16 cellular contexts compared by ENCODE assay signal in the genomic region with DNA sequence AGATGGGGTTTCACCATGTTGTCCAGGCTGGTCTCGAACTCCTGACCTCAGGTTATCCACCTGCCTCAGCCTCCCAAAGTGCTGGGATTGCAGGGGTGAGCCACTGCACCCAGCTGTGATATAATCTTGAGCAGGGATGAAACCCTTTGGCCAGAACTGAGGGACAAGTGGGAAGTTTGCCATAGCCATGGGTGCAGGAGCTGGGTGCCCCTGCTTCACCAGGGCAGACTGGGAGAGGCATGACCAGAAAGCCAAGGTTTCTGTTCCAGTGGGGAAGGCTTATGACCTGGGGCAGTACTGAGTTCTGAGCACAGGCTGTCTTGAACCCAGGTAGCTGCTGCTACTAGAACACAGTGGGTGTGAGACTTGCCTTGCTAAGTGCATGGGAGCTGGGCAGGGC. TPM values are rescaled to one million over a fixed set of nuclear protein-coding genes. Genes with fewer than 3 reads are reported as not detected.
A peak's percentile ranks its signal among the peaks of the same experiment; 100 is the strongest.
DNase-seq lines count a peak whose midpoint lies in the region; ATAC-seq, FAIRE-seq and TF ChIP-seq lines count a peak whose summit lies in the region.
"Had no signal": no experiment of that assay in that cellular context is flagged by ENCODE, and none has a peak within 500 bp of the region (broad histone marks: within the 10 kb centered on the region; RNA-seq: fewer than 3 reads in every experiment).

No MANE protein-coding gene starts in this region.

- 11% methylated on average over 1 of the region's 1 CpG for WGBS in HepG2 (ENCODE audit: low lambda C conversion rate)

- peaks cover 21% of the 10 kb centered on the region for H3K9me3 Mint-ChIP-seq in osteocyte (ENCODE audit: unreplicated experiment)
- no peaks in the 10 kb centered on the region for H3K9me3 Mint-ChIP-seq in natural killer cell treated with Interleukin-12 subunit alpha and Interleukin-12 subunit beta and Interleukin-15 and Interleukin-18, amount 100 ng/mL, for 72 hours
- peaks cover 8% of the 10 kb centered on the region for H3K9me3 Mint-ChIP-seq in T-helper 2 cell treated with Interferon-gamma antibody and Interleukin-4, amounts not matched to agents 5 μg/mL and 100 μg/mL, for 36 hours

- H3K27me3 Mint-ChIP-seq in osteocyte (ENCODE audit: unreplicated experiment): peaks cover 31% of the 10 kb centered on the region
- H3K27me3 Mint-ChIP-seq in natural killer cell treated with Interleukin-12 subunit alpha and Interleukin-12 subunit beta and Interleukin-15 and Interleukin-18, amount 100 ng/mL, for 72 hours: peaks cover 0 to 4% of the 10 kb centered on the region in 2 donors
- peaks cover 7% of the 10 kb centered on the region for H3K27me3 Mint-ChIP-seq in T-helper 2 cell treated with Interferon-gamma antibody and Interleukin-4, amounts not matched to agents 5 μg/mL and 100 μg/mL, for 36 hours (ENCODE audit: low read depth)

- no peak for TF ChIP-seq POLR2A in HepG2 (IDR thresholded peaks at IDR 0.05; ENCODE audit: insufficient read depth in 1 of 2, low read depth in 2 of 2, low read length in 2 of 2)

- H3K4me1 ChIP-seq in HepG2 (ENCODE audit: insufficient read depth, low read length): no peaks in the 10 kb centered on the region

- peak overlapping the region; percentile 34; the same call in 1 of the 2 replicates for H3K27ac ChIP-seq in SK-N-MC
- no peak overlapping the region for H3K27ac ChIP-seq in HepG2 (ENCODE audit: extremely low read length, insufficient read depth, low read length)

- no peaks in the 10 kb centered on the region for H4K20me1 ChIP-seq in HepG2 (ENCODE audit: insufficient read depth, low read length)

- peak overlapping the region; percentile 64 for H2AFZ ChIP-seq in HepG2 (ENCODE audit: low read length)

- no peak overlapping the region for H3K4me3 Mint-ChIP-seq in osteocyte (ENCODE audit: unreplicated experiment)
- H3K4me3 Mint-ChIP-seq in natural killer cell treated with Interleukin-12 subunit alpha and Interleukin-12 subunit beta and Interleukin-15 and Interleukin-18, amount 100 ng/mL, for 72 hours: no peak overlapping the region
- no peak overlapping the region for H3K4me3 Mint-ChIP-seq in T-helper 2 cell treated with Interferon-gamma antibody and Interleukin-4, amounts not matched to agents 5 μg/mL and 100 μg/mL, for 36 hours
- H3K4me3 Mint-ChIP-seq: CD4-positive, alpha-beta memory T cell had no signal

- no peak for TF ChIP-seq RAD21 in HepG2 (CRISPR knock-in tag; IDR thresholded peaks at IDR 0.05)

- DNase-seq in SK-N-MC (ENCODE audit: low read depth, low spot score): no peak
- no peak for DNase-seq in HepG2 (ENCODE audit: low spot score)
- DNase-seq in osteocyte (ENCODE audit: extremely low spot score, unreplicated experiment): peak; percentile 64
- no peak for DNase-seq in natural killer cell treated with Interleukin-12 subunit alpha and Interleukin-12 subunit beta and Interleukin-15 and Interleukin-18, amount 100 ng/mL, for 72 hours (ENCODE audit: low spot score)
- no peak for DNase-seq in T-helper 2 cell treated with Interferon-gamma antibody and Interleukin-4, amounts not matched to agents 5 μg/mL and 100 μg/mL, for 36 hours (ENCODE audit: low spot score)
- DNase-seq: C1 segment of cervical spinal cord; CD4-positive, alpha-beta memory T cell; COR-L47; DMS53; DMS79 treated with DMSO at 0.1 percent for 48 hours; GOT3; H7 had no signal

- H3K27me3 ChIP-seq in HepG2 (ENCODE audit: control insufficient read depth in 1 of 2, insufficient read depth in 2 of 2, low read length in 2 of 2): no peaks in the 10 kb centered on the region

- H3K4me3 ChIP-seq in SK-N-MC (no peak overlapping the region), HepG2 (replicated peaks in 1 of 3; ENCODE audit: insufficient read depth in 1 of 3, low read depth in 2 of 3, low read length in 3 of 3) (peak overlapping the region in 1 of 3 experiments; percentile 20; a peak in 1 of 6 replicates)

- POLR2A ChIA-PET in HepG2 (lab: Yijun Ruan, JAX): no interaction called here

- TF ChIP-seq CTCF in HepG2 (CRISPR knock-in tag; IDR thresholded peaks at IDR 0.05): no peak
- TF ChIP-seq CTCF in osteocyte (IDR thresholded peaks at IDR 0.05): no peak

- in situ Hi-C loops in HepG2 (cut with HindIII; ENCODE audit: extremely low pct_ligation_motif_present, low pct_unique_long_range_greater_than_20kb): no loop called here

- H3K9ac ChIP-seq in SK-N-MC (ENCODE audit: insufficient read length) (no peak overlapping the region), HepG2 (ENCODE audit: insufficient read depth, low read depth, low read length) (no peak overlapping the region)

- intact Hi-C loops in HepG2 (cut with micrococcal nuclease; ENCODE audit: unreplicated experiment): no loop called here

- no peaks in the 10 kb centered on the region for H3K79me2 ChIP-seq in HepG2 (ENCODE audit: insufficient read depth, low read length)

- CTCF ChIA-PET in HepG2 (lab: Yijun Ruan, JAX; ENCODE audit: low intra/inter-chr PET ratio, low total read pairs): no interaction called here

- H3K9me3 ChIP-seq in SK-N-MC (ENCODE audit: low read depth, low read length) (peaks cover 9% of the 10 kb centered on the region; the same call in 1 of the 2 replicates), HepG2 (ENCODE audit: low read length) (peaks cover 5% of the 10 kb centered on the region; the same call in 1 of the 2 replicates)

- ATAC-seq in HepG2 (no peak; the same call in 2 of the 3 replicates), HG02798 (IDR thresholded peaks at IDR 0.05; ENCODE audit: poor library complexity, unreplicated experiment) (no peak)
- ATAC-seq in natural killer cell treated with Interleukin-12 subunit alpha and Interleukin-12 subunit beta and Interleukin-15 and Interleukin-18, amount 100 ng/mL, for 72 hours: no peak
- ATAC-seq: HCT116 had no signal

- no peak for FAIRE-seq in HepG2 (lab: Jason Lieb, UNC)
- FAIRE-seq: GM12891, GM18507 had no signal

- H3K4me2 ChIP-seq in HepG2 (ENCODE audit: low read depth, low read length): peak overlapping the region; percentile 58

- no peak overlapping the region for H3K27ac Mint-ChIP-seq in osteocyte (ENCODE audit: unreplicated experiment)
- H3K27ac Mint-ChIP-seq in natural killer cell treated with Interleukin-12 subunit alpha and Interleukin-12 subunit beta and Interleukin-15 and Interleukin-18, amount 100 ng/mL, for 72 hours: no peak overlapping the region
- no peak overlapping the region for H3K27ac Mint-ChIP-seq in T-helper 2 cell treated with Interferon-gamma antibody and Interleukin-4, amounts not matched to agents 5 μg/mL and 100 μg/mL, for 36 hours
- H3K27ac Mint-ChIP-seq: CD4-positive, alpha-beta memory T cell had no signal

- TF ChIP-seq EP300 in HepG2 (IDR thresholded peaks at IDR 0.05; ENCODE audit: low read depth in 2 of 2, low read length in 2 of 2) (no peak), HepG2 (CRISPR knock-in tag; IDR thresholded peaks at IDR 0.05; ENCODE audit: borderline replicate concordance) (no peak)

- H3K4me1 Mint-ChIP-seq in osteocyte (ENCODE audit: unreplicated experiment): no peaks in the 10 kb centered on the region
- no peaks in the 10 kb centered on the region for H3K4me1 Mint-ChIP-seq in natural killer cell treated with Interleukin-12 subunit alpha and Interleukin-12 subunit beta and Interleukin-15 and Interleukin-18, amount 100 ng/mL, for 72 hours (ENCODE audit: low read depth in 2 of 2)
- H3K4me1 Mint-ChIP-seq in T-helper 2 cell treated with Interferon-gamma antibody and Interleukin-4, amounts not matched to agents 5 μg/mL and 100 μg/mL, for 36 hours (ENCODE audit: low read depth): no peaks in the 10 kb centered on the region
- H3K4me1 Mint-ChIP-seq: CD4-positive, alpha-beta memory T cell had no signal

- H3K36me3 ChIP-seq in SK-N-MC (ENCODE audit: insufficient read depth, low read length) (no peaks in the 10 kb centered on the region), HepG2 (replicated peaks in 1 of 2; ENCODE audit: control insufficient read depth in 1 of 2, insufficient read depth in 2 of 2, low read length in 2 of 2) (no peaks in the 10 kb centered on the region)

- no TSS peak for BruUV-seq in HepG2 (replicated peaks; lab: Mats Ljungman, UMichigan)

- no peaks in the 10 kb centered on the region for H3K36me3 Mint-ChIP-seq in osteocyte (ENCODE audit: unreplicated experiment)
- H3K36me3 Mint-ChIP-seq in natural killer cell treated with Interleukin-12 subunit alpha and Interleukin-12 subunit beta and Interleukin-15 and Interleukin-18, amount 100 ng/mL, for 72 hours: no peaks in the 10 kb centered on the region
- H3K36me3 Mint-ChIP-seq in T-helper 2 cell treated with Interferon-gamma antibody and Interleukin-4, amounts not matched to agents 5 μg/mL and 100 μg/mL, for 36 hours (ENCODE audit: low read depth): peaks cover 3% of the 10 kb centered on the region

TF ChIP-seq in HepG2, 621 proteins besides CTCF, POLR2A, EP300 and RAD21 (continues in another document):
- TF ChIP-seq ZNF138 (CRISPR knock-in tag; IDR thresholded peaks at IDR 0.05; ENCODE audit: low read depth) (no peak), ASH2L (IDR thresholded peaks at IDR 0.05; ENCODE audit: insufficient read length, low read depth, low read length) (no peak), ATAD3A (CRISPR knock-in tag; IDR thresholded peaks at IDR 0.05) (no peak)

RNA-seq across cellular contexts. Expression of a gene that starts 40.5 kb away (rescaled TPM):
- total RNA-seq in HepG2 (2016; rRNA removed; fragmentation: Illumina TruSeq; extraction: Trizol): 35.0 and 40.9 TPM in 2 replicates
- total RNA-seq in HepG2 (2016; cell fraction: cytosol; rRNA removed; fragmentation: Illumina TruSeq; extraction: Trizol; ENCODE audit: low read depth): 185 and 197 TPM in 2 replicates
- 31.5 and 38.9 TPM in 2 replicates for total RNA-seq in HepG2 (2016; cell fraction: insoluble cytoplasmic fraction; rRNA removed; fragmentation: Illumina TruSeq; extraction: Trizol)
- 96.5 and 112 TPM in 2 replicates for total RNA-seq in HepG2 (2016; cell fraction: membrane; rRNA removed; fragmentation: Illumina TruSeq; extraction: Trizol)
- total RNA-seq in HepG2 (2016; cell fraction: nucleus; rRNA removed; fragmentation: Illumina TruSeq; extraction: Trizol): 61.2 and 62.8 TPM in 2 replicates
- polyA plus RNA-seq in HepG2 (2011; rRNA removed): 20.7 and 21.0 TPM in 2 replicates
- polyA plus RNA-seq in HepG2 (2011; cell fraction: cytosol; rRNA removed): 10.2 and 14.3 TPM in 2 replicates
- 27.6 and 31.2 TPM in 2 replicates for polyA plus RNA-seq in HepG2 (2011; cell fraction: nucleus; rRNA removed)
- 19.2 and 19.7 TPM in 2 replicates for polyA plus RNA-seq in HepG2 (2012)
- polyA plus RNA-seq in HepG2 (2016; cell fraction: cytosol; fragmentation: Illumina TruSeq; extraction: Trizol; ENCODE audit: low read depth): 0.78 and 1.0 TPM in 2 replicates
- polyA plus RNA-seq in HepG2 (2016; cell fraction: insoluble cytoplasmic fraction; fragmentation: Illumina TruSeq; extraction: Trizol; ENCODE audit: low read depth): 27.4 and 28.3 TPM in 2 replicates
- polyA plus RNA-seq in HepG2 (2016; cell fraction: membrane; fragmentation: Illumina TruSeq; extraction: Trizol; ENCODE audit: low read depth): 2.9 and 3.7 TPM in 2 replicates
- polyA plus RNA-seq in HepG2 (2016; cell fraction: nucleus; fragmentation: Illumina TruSeq; extraction: Trizol; ENCODE audit: insufficient read depth, low read depth): 48.0 and 54.1 TPM in 2 replicates
- polyA minus RNA-seq in HepG2 (2011; rRNA and poly(A)+ RNA removed; ENCODE audit: low replicate concordance): 30.6 and 45.8 TPM in 2 replicates
- polyA minus RNA-seq in HepG2 (2011; cell fraction: cytosol; rRNA and poly(A)+ RNA removed): 21.5 and 22.7 TPM in 2 replicates
- polyA minus RNA-seq in HepG2 (2011; cell fraction: nucleus; rRNA and poly(A)+ RNA removed): 124 and 129 TPM in 2 replicates
- total RNA-seq in osteocyte: 58.7 and 60.6 TPM in 2 replicates
- 10 to 100 TPM; 53.4 to 68.9 TPM for total RNA-seq in natural killer cell treated with Interleukin-12 subunit alpha and Interleukin-12 subunit beta and Interleukin-15 and Interleukin-18, amount 100 ng/mL, for 72 hours
